Comparison of ENCODE assay signal across 23 cellular contexts in genomic region chr22:38444783-38445182, GRCh38. TPM values are rescaled to one million over a fixed set of nuclear protein-coding genes. Genes with fewer than 3 reads are reported as not detected.
"Had no signal": no experiment of that assay in that cellular context is flagged by ENCODE, and none has a peak within 500 bp of the region (broad histone marks: within the 10 kb centered on the region; RNA-seq: fewer than 3 reads in every experiment).

No MANE protein-coding gene starts in this region.

- H3K36me3 Mint-ChIP-seq: activated CD4-positive, alpha-beta memory T cell treated with anti-CD3 and anti-CD28 coated beads for 36 hours; activated naive CD8-positive, alpha-beta T cell had no signal

- H3K27ac ChIP-seq: Peyer's patch had no signal

- H3K4me3 ChIP-seq: MG63, Peyer's patch had no signal

- ATAC-seq: activated T-cell treated with anti-CD3 and anti-CD28 coated beads, Interleukin-2, amount 50 U/mL, for 4 hours had no signal

- H3K27me3 ChIP-seq: MG63, Peyer's patch had no signal

- H3K4me3 Mint-ChIP-seq: activated CD4-positive, alpha-beta memory T cell treated with anti-CD3 and anti-CD28 coated beads for 36 hours; activated CD4-positive, alpha-beta T cell treated with anti-CD3 and anti-CD28 coated beads, Interleukin-2, amount 10 ng/mL, durations not matched to agents 7 days and 5 days; activated naive CD8-positive, alpha-beta T cell; activated T-cell treated with anti-CD3 and anti-CD28 coated beads, Interleukin-2, amount 50 U/mL, for 4 hours; T-helper 1 cell treated with Interleukin-12 subunit alpha and Interleukin-12 subunit beta and Interleukin-4 antibody, amounts not matched to agents 30 μg/mL and 1 μg/mL, for 36 hours had no signal

- H3K36me3 ChIP-seq: MG63, Peyer's patch had no signal

- DNase-seq: activated CD4-positive, alpha-beta memory T cell treated with anti-CD3 and anti-CD28 coated beads for 36 hours; activated CD4-positive, alpha-beta T cell treated with anti-CD3 and anti-CD28 coated beads, Interleukin-2, amount 10 ng/mL, durations not matched to agents 7 days and 5 days; activated CD4-positive, CD25-positive, alpha-beta regulatory T cell; activated CD8-positive, alpha-beta memory T cell treated with anti-CD3 and anti-CD28 coated beads for 24 hours; activated effector memory CD4-positive, alpha-beta T cell treated with anti-CD3 and anti-CD28 coated beads, Interleukin-2, amount 50 U/mL, for 16 hours; activated naive CD4-positive, alpha-beta T cell treated with Interleukin-2 at 50 U/mL for 16 hours; activated T-cell treated with anti-CD3 and anti-CD28 coated beads, Interleukin-2, amount 50 U/mL, for 4 hours; anterior cingulate cortex; cerebellar nuclear complex; MG63; MV-4-11; NCI-H1092 treated with DMSO at 0.1 percent for 48 hours; NCI-H1417 treated with DMSO at 0.1 percent for 48 hours; NCI-H1694 treated with DMSO at 0.1 percent for 48 hours; NCI-H2029 treated with DMSO at 0.1 percent for 48 hours; NCI-H510A treated with DMSO at 0.1 percent for 48 hours; NCI-H69; Peyer's patch; SHP77 treated with DMSO at 0.1 percent for 48 hours; T1000 had no signal

- H3K27ac Mint-ChIP-seq: activated CD4-positive, alpha-beta memory T cell treated with anti-CD3 and anti-CD28 coated beads for 36 hours; activated CD4-positive, alpha-beta T cell treated with anti-CD3 and anti-CD28 coated beads, Interleukin-2, amount 10 ng/mL, durations not matched to agents 7 days and 5 days; activated naive CD8-positive, alpha-beta T cell; T-helper 1 cell treated with Interleukin-12 subunit alpha and Interleukin-12 subunit beta and Interleukin-4 antibody, amounts not matched to agents 30 μg/mL and 1 μg/mL, for 36 hours had no signal

- FAIRE-seq: TTC549 had no signal

- H3K4me1 Mint-ChIP-seq: activated CD4-positive, alpha-beta T cell treated with anti-CD3 and anti-CD28 coated beads, Interleukin-2, amount 10 ng/mL, durations not matched to agents 7 days and 5 days had no signal

- H3K9me3 ChIP-seq: MG63, Peyer's patch had no signal

- H3K9me3 Mint-ChIP-seq: activated CD4-positive, alpha-beta memory T cell treated with anti-CD3 and anti-CD28 coated beads for 36 hours; activated CD4-positive, alpha-beta T cell treated with anti-CD3 and anti-CD28 coated beads, Interleukin-2, amount 10 ng/mL, durations not matched to agents 7 days and 5 days; activated T-cell treated with anti-CD3 and anti-CD28 coated beads, Interleukin-2, amount 50 U/mL, for 4 hours; T-helper 1 cell treated with Interleukin-12 subunit alpha and Interleukin-12 subunit beta and Interleukin-4 antibody, amounts not matched to agents 30 μg/mL and 1 μg/mL, for 36 hours had no signal

- H3K4me1 ChIP-seq: Peyer's patch had no signal

RNA-seq across cellular contexts. Expression of gene KCNJ4, which starts 10.2 kb away (rescaled TPM):
- total RNA-seq: activated CD4-positive, alpha-beta memory T cell treated with anti-CD3 and anti-CD28 coated beads for 36 hours; activated CD4-positive, alpha-beta T cell treated with anti-CD3 and anti-CD28 coated beads, Interleukin-2, amount 10 ng/mL, durations not matched to agents 7 days and 5 days; activated T-cell treated with anti-CD3 and anti-CD28 coated beads, Interleukin-2, amount 50 U/mL, for 4 hours; Peyer's patch had no signal
